Comparison of ENCODE assay signal across 9 cellular contexts in genomic region chr12:92745874-92746553, GRCh38. TPM values are rescaled to one million over a fixed set of nuclear protein-coding genes. Genes with fewer than 3 reads are reported as not detected.
DNase-seq lines count a peak whose midpoint lies in the region; ATAC-seq and TF ChIP-seq lines count a peak whose summit lies in the region.
"Had no signal": no experiment of that assay in that cellular context is flagged by ENCODE, and none has a peak within 500 bp of the region (broad histone marks: within the 10 kb centered on the region; RNA-seq: fewer than 3 reads in every experiment).

No MANE protein-coding gene starts in this region.

- TF ChIP-seq POLR2A in gastroesophageal sphincter (IDR thresholded peaks at IDR 0.05): no peak

- H3K9me3 ChIP-seq in SJSA1 (replicated peaks): no peaks in the 10 kb centered on the region; the same call in 1 of the 2 replicates
- H3K9me3 ChIP-seq in gastroesophageal sphincter: no peaks in the 10 kb centered on the region
- no peaks in the 10 kb centered on the region for H3K9me3 ChIP-seq in psoas muscle

- no peaks in the 10 kb centered on the region for H3K36me3 ChIP-seq in SJSA1
- H3K36me3 ChIP-seq in gastroesophageal sphincter: no peaks in the 10 kb centered on the region
- no peaks in the 10 kb centered on the region for H3K36me3 ChIP-seq in psoas muscle (ENCODE audit: insufficient read depth in 1 of 2, low read depth in 1 of 2)

- TF ChIP-seq CTCF in gastroesophageal sphincter (IDR thresholded peaks at IDR 0.05) (no peak), psoas muscle (IDR thresholded peaks at IDR 0.05) (no peak)

- WGBS in gastroesophageal sphincter (ENCODE audit: low coverage in 1 of 2), 2 donors: 0 to 14% methylated on average over 1 to 2 of the region's 3 CpGs
- 32 to 41% (median 39%) methylated on average over 3 of the region's 3 CpGs for WGBS in psoas muscle, 3 donors

- intact Hi-C loops in psoas muscle (cut with DNase I): no loop called here
- intact Hi-C loops in activated CD4-positive, alpha-beta T cell treated with anti-CD3 and anti-CD28 coated beads, Interleukin-2, amount 10 ng/mL, durations not matched to agents 24 days and 14 days (cut with micrococcal nuclease): no loop called here

- peaks cover 4% of the 10 kb centered on the region for H3K27me3 Mint-ChIP-seq in activated CD4-positive, alpha-beta T cell treated with anti-CD3 and anti-CD28 coated beads, Interleukin-2, amount 10 ng/mL, durations not matched to agents 24 days and 14 days

- H3K36me3 Mint-ChIP-seq in activated CD4-positive, alpha-beta T cell treated with anti-CD3 and anti-CD28 coated beads, Interleukin-2, amount 10 ng/mL, durations not matched to agents 24 days and 14 days (ENCODE audit: low read depth): no peaks in the 10 kb centered on the region

- H3K27me3 ChIP-seq in SJSA1 (replicated peaks) (no peaks in the 10 kb centered on the region), gastroesophageal sphincter (no peaks in the 10 kb centered on the region), psoas muscle (ENCODE audit: insufficient read depth in 3 of 3, low read length in 2 of 3) (no peaks in the 10 kb centered on the region)

- TF ChIP-seq EP300 in gastroesophageal sphincter (IDR thresholded peaks at IDR 0.05): no peak

- H3K4me1 Mint-ChIP-seq in activated CD4-positive, alpha-beta T cell treated with anti-CD3 and anti-CD28 coated beads, Interleukin-2, amount 10 ng/mL, durations not matched to agents 24 days and 14 days: no peaks in the 10 kb centered on the region

- no peak overlapping the region for H3K27ac Mint-ChIP-seq in activated CD4-positive, alpha-beta T cell treated with anti-CD3 and anti-CD28 coated beads, Interleukin-2, amount 10 ng/mL, durations not matched to agents 24 days and 14 days
- H3K27ac Mint-ChIP-seq: T-helper 2 cell treated with Interferon-gamma antibody and Interleukin-4, amounts not matched to agents 5 μg/mL and 100 μg/mL, for 36 hours had no signal

- DNase-seq in Caki2 (ENCODE audit: low read depth) (peak; percentile 36), SJSA1 (ENCODE audit: low read depth in 1 of 2, low spot score in 2 of 2) (peak; percentile 75 to 84), psoas muscle (peak; percentile 87 to 92), KG1 (lab: John Stamatoyannopoulos, UW) (no peak)
- no peak for DNase-seq in activated CD4-positive, alpha-beta T cell treated with anti-CD3 and anti-CD28 coated beads, Interleukin-2, amount 10 ng/mL, durations not matched to agents 24 days and 14 days

- H3K4me1 ChIP-seq in SJSA1 (replicated peaks) (peaks cover 14% of the 10 kb centered on the region), gastroesophageal sphincter (peaks cover 0 to 10% (median 0%) of the 10 kb centered on the region in 3 donors), psoas muscle (no peaks in the 10 kb centered on the region)

- H3K4me3 Mint-ChIP-seq in activated CD4-positive, alpha-beta T cell treated with anti-CD3 and anti-CD28 coated beads, Interleukin-2, amount 10 ng/mL, durations not matched to agents 24 days and 14 days: no peak overlapping the region
- H3K4me3 Mint-ChIP-seq: T-helper 2 cell treated with Interferon-gamma antibody and Interleukin-4, amounts not matched to agents 5 μg/mL and 100 μg/mL, for 36 hours had no signal

- H3K27ac ChIP-seq in SJSA1 (peak overlapping the region; percentile 76), gastroesophageal sphincter (peak overlapping the region in 3 of 4 donors; percentile 10 to 46 (median 34)), psoas muscle (peak overlapping the region; percentile 58)

- H3K9me3 Mint-ChIP-seq in activated CD4-positive, alpha-beta T cell treated with anti-CD3 and anti-CD28 coated beads, Interleukin-2, amount 10 ng/mL, durations not matched to agents 24 days and 14 days: no peaks in the 10 kb centered on the region
- H3K9me3 Mint-ChIP-seq: T-helper 2 cell treated with Interferon-gamma antibody and Interleukin-4, amounts not matched to agents 5 μg/mL and 100 μg/mL, for 36 hours had no signal

- H3K4me3 ChIP-seq in SJSA1: no peak overlapping the region
- H3K4me3 ChIP-seq in gastroesophageal sphincter: no peak overlapping the region
- H3K4me3 ChIP-seq in psoas muscle: no peak overlapping the region

- in situ Hi-C loops in Caki2 (cut with HindIII; ENCODE audit: low pct_unique_long_range_greater_than_20kb, low sequenced_read_pairs): no loop called here

- ATAC-seq in gastroesophageal sphincter (peak; percentile 94), psoas muscle (peak; percentile 69 to 92 (median 91)), GM21717 (IDR thresholded peaks at IDR 0.05; ENCODE audit: unreplicated experiment) (no peak), GM19463 (IDR thresholded peaks at IDR 0.05; ENCODE audit: unreplicated experiment) (no peak)

RNA-seq across cellular contexts. Expression of gene PLEKHG7, which starts 43.2 kb away (rescaled TPM):
- total RNA-seq in Caki2 (2014; rRNA removed; shearing (Covaris generic); ENCODE audit: low replicate concordance): not detected in 2 replicates
- not detected in 2 replicates for total RNA-seq in SJSA1 (2014; rRNA removed; shearing (Covaris generic))
- total RNA-seq in gastroesophageal sphincter: not detected
- not detected for total RNA-seq in psoas muscle
- not detected for polyA plus RNA-seq in psoas muscle
- total RNA-seq in activated CD4-positive, alpha-beta T cell treated with anti-CD3 and anti-CD28 coated beads, Interleukin-2, amount 10 ng/mL, durations not matched to agents 24 days and 14 days: not detected in 2 replicates

Comparison
In these comparisons a context has a peak if more than half of its experiments do, and no peak if none do; other contexts are left out.
1. DNase-seq: peak in Caki2 (single experiment), SJSA1 (2 of 2) and psoas muscle (2 of 2); none in KG1 (single experiment) and activated CD4-positive, alpha-beta T cell treated with anti-CD3 and anti-CD28 coated beads, Interleukin-2, amount 10 ng/mL, durations not matched to agents 24 days and 14 days (single experiment).
2. ATAC-seq: peak in gastroesophageal sphincter (single experiment) and psoas muscle (4 of 4); none in GM21717 (single experiment) and GM19463 (single experiment).
3. Peak in every context shown above with its lines, with median percentiles within 50 percentile points of each other: H3K27ac ChIP-seq.